14 cellular contexts compared by ENCODE assay signal in genomic region chr6:88984152-88984551, GRCh38. TPM values are rescaled to one million over a fixed set of nuclear protein-coding genes. Genes with fewer than 3 reads are reported as not detected.
A peak's percentile ranks its signal among the peaks of the same experiment; 100 is the strongest.
DNase-seq lines count a peak whose midpoint lies in the region; ATAC-seq and TF ChIP-seq lines count a peak whose summit lies in the region.
"Had no signal": no experiment of that assay in that cellular context is flagged by ENCODE, and none has a peak within 500 bp of the region (broad histone marks: within the 10 kb centered on the region; RNA-seq: fewer than 3 reads in every experiment).

No MANE protein-coding gene starts in this region.

- DNase-seq in NCI-H1436 treated with DMSO at 0.1 percent for 48 hours (lab: John Stamatoyannopoulos, UW) (peak; percentile 19), NCI-H1436 (lab: John Stamatoyannopoulos, UW) (no peak), SK-N-SH (no peak), SK-N-DZ (ENCODE audit: low spot score) (peak; percentile 51), omental fat pad (ENCODE audit: low spot score) (no peak)
- DNase-seq: CD4-positive, CD25-positive, alpha-beta regulatory T cell; CD8-positive, alpha-beta T cell; DMS153 had no signal

- no peak overlapping the region for H2AFZ ChIP-seq in SK-N-SH (ENCODE audit: low read depth)
- H2AFZ ChIP-seq: GM23338 had no signal

- no peak for ATAC-seq in SK-N-SH treated with all-trans-retinoic acid at 6 μM for 48 hours
- no peak for ATAC-seq in omental fat pad (ENCODE audit: low FRiP score)
- ATAC-seq: CD8-positive, alpha-beta T cell had no signal

- H3K4me3 ChIP-seq in SK-N-SH (ENCODE audit: low read depth in 2 of 2, low read length in 1 of 2) = no peak overlapping the region
- H3K4me3 ChIP-seq: BLaER1, GM23338 had no signal

- H3K36me3 ChIP-seq in SK-N-SH (replicated peaks in 1 of 2; ENCODE audit: control insufficient read depth in 1 of 2, insufficient read depth in 2 of 2, low read length in 1 of 2) = no peaks in the 10 kb centered on the region
- H3K36me3 ChIP-seq: BLaER1 had no signal

- TF ChIP-seq RAD21 in SK-N-SH (IDR thresholded peaks at IDR 0.05; ENCODE audit: low read length) = no peak

- H4K20me1 ChIP-seq in SK-N-SH (ENCODE audit: insufficient read depth) = no peaks in the 10 kb centered on the region
- H4K20me1 ChIP-seq: BLaER1 had no signal

- POLR2A ChIA-PET in SK-N-SH (lab: Yijun Ruan, JAX) = no interaction called here

- no peaks in the 10 kb centered on the region for H3K79me2 ChIP-seq in SK-N-SH (ENCODE audit: insufficient read depth)

- no peak for TF ChIP-seq CTCF in SK-N-SH (IDR thresholded peaks at IDR 0.05)
- no peak for TF ChIP-seq CTCF in omental fat pad (IDR thresholded peaks at IDR 0.05)

- no peaks in the 10 kb centered on the region for H3K9me2 ChIP-seq in SK-N-SH

- no peaks in the 10 kb centered on the region for H3F3A ChIP-seq in SK-N-SH (replicated peaks; ENCODE audit: insufficient read depth)

- CTCF ChIA-PET in SK-N-SH (lab: Yijun Ruan, JAX) = interaction anchor here (1.0 to 3.7 kb wide), 16 partner anchors 9 to 389 kb away, joined by 3 to 100 read pairs (median 12); partner anchors contain the start of genes PNRC1, RNGTT and SRSF12

- H3K4me1 ChIP-seq in SK-N-SH (ENCODE audit: control insufficient read depth in 1 of 2, insufficient read depth in 2 of 2, low read depth in 1 of 2, low read length in 1 of 2) = no peaks in the 10 kb centered on the region; a peak in 2 of 4 replicates
- H3K4me1 ChIP-seq: BLaER1, Caco-2 had no signal

- no peak overlapping the region for H3K9ac ChIP-seq in SK-N-SH
- H3K9ac ChIP-seq: BLaER1 had no signal

- H3K4me2 ChIP-seq in SK-N-SH = no peak overlapping the region
- H3K4me2 ChIP-seq: BLaER1, GM23338 had no signal

- no peak overlapping the region for H3K27ac ChIP-seq in SK-N-SH (ENCODE audit: low read depth in 2 of 2, low read length in 1 of 2)
- H3K27ac ChIP-seq: 22Rv1, BLaER1, C4-2B had no signal

- no peaks in the 10 kb centered on the region for H3K27me3 ChIP-seq in SK-N-SH (ENCODE audit: insufficient read depth)
- H3K27me3 ChIP-seq: BLaER1 had no signal

- no peak for TF ChIP-seq EP300 in SK-N-SH (IDR thresholded peaks at IDR 0.05; ENCODE audit: borderline replicate concordance in 1 of 2, low read depth in 1 of 2, low read length in 1 of 2)

- H3K9me3 ChIP-seq in SK-N-SH = no peaks in the 10 kb centered on the region
- H3K9me3 ChIP-seq: BLaER1, Caco-2 had no signal

TF ChIP-seq in SK-N-SH, 30 proteins besides CTCF, POLR2A, EP300 and RAD21:
- TF ChIP-seq FOXJ3 (CRISPR knock-in tag; IDR thresholded peaks at IDR 0.05) = no peak
- no peak for TF ChIP-seq ZBTB33 (IDR thresholded peaks at IDR 0.05; ENCODE audit: borderline replicate concordance, low read depth)
- TF ChIP-seq FOSL2 (IDR thresholded peaks at IDR 0.05; ENCODE audit: borderline replicate concordance, low read depth) = no peak
- TF ChIP-seq NFIC (IDR thresholded peaks at IDR 0.05; ENCODE audit: borderline replicate concordance) = no peak
- TF ChIP-seq MXI1 (IDR thresholded peaks at IDR 0.05; ENCODE audit: low read depth, low read length) = no peak
- TF ChIP-seq GATA2 (CRISPR knock-in tag; IDR thresholded peaks at IDR 0.05) = peak; percentile 52; the same call in 1 of the 2 replicates
- TF ChIP-seq, protein P1, sequence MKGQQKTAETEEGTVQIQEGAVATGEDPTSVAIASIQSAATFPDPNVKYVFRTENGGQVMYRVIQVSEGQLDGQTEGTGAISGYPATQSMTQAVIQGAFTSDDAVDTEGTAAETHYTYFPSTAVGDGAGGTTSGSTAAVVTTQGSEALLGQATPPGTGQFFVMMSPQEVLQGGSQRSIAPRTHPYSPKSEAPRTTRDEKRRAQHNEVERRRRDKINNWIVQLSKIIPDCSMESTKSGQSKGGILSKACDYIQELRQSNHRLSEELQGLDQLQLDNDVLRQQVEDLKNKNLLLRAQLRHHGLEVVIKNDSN (IDR thresholded peaks at IDR 0.05; ENCODE audit: borderline replicate concordance, low read depth) = no peak
- no peak for TF ChIP-seq MEF2A (IDR thresholded peaks at IDR 0.05; ENCODE audit: borderline replicate concordance, low read depth)
TF ChIP-seq in SK-N-SH: peak in this region for 1.

TF ChIP-seq in SK-N-SH treated with all-trans-retinoic acid at 6 μM for 48 hours, 23 proteins besides CTCF, POLR2A, EP300 and RAD21:
- TF ChIP-seq ESRRG (CRISPR knock-in tag; IDR thresholded peaks at IDR 0.05) = no peak
TF ChIP-seq in SK-N-SH treated with all-trans-retinoic acid at 6 μM for 48 hours: peak in this region for 0.

RNA-seq across cellular contexts. Expression of gene RNGTT, which starts 20.7 kb away (rescaled TPM):
- polyA plus RNA-seq in SK-N-SH (2012; rRNA removed) = 3.3 and 4.0 TPM in 2 replicates
- polyA plus RNA-seq in SK-N-SH (2012; cell fraction: cytosol; rRNA removed) = 5.5 and 7.1 TPM in 2 replicates
- polyA plus RNA-seq in SK-N-SH (2012; cell fraction: nucleus; rRNA removed) = 2.9 and 5.2 TPM in 2 replicates
- polyA plus RNA-seq in SK-N-DZ (2014; cell fraction: cytosol; rRNA removed) = 26.7 and 30.2 TPM in 2 replicates
- 14.0 and 14.6 TPM in 2 replicates for polyA plus RNA-seq in SK-N-DZ (2014; cell fraction: nucleus; rRNA removed)
- 10 to 100 TPM; 12.6 to 21.7 (median 17.7) TPM for total RNA-seq in omental fat pad

Comparison
In these comparisons a context has a peak if more than half of its experiments do, and no peak if none do; other contexts are left out.
1. DNase-seq: peak in NCI-H1436 treated with DMSO at 0.1 percent for 48 hours (single experiment) and SK-N-DZ (single experiment); none in NCI-H1436 (single experiment), SK-N-SH (single experiment) and omental fat pad (single experiment).